8 cellular contexts compared by ENCODE assay signal in the genomic region with DNA sequence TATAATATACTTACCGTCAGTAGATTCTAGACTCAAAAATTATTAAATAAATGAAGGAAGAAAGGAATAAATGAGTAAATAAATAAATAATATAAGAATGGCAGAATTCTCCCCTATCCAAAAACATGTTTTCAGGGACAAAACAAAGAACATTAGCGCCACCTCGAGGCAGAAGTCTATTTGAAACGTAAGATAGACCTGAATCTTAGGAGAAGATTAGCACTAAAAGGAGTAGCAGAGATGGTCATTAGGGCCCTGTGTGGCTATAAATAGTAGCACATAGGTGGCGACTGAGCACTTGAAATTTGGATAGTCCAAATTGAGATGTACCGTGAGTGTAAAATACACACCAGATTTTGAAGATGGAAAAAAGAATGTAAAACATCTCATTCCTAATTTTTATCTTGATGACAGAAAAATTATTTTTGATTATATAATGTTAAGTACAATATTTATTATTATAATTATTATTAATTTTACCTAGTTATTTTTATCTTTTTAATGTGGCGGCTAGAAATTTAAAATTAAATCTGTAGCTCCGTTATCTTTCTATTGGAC. TPM values are rescaled to one million over a fixed set of nuclear protein-coding genes. Genes with fewer than 3 reads are reported as not detected.
DNase-seq lines count a peak whose midpoint lies in the region; ATAC-seq and TF ChIP-seq lines count a peak whose summit lies in the region.

No MANE protein-coding gene starts in this region.

- no peaks in the 10 kb centered on the region for H3K36me3 ChIP-seq in Caco-2 (ENCODE audit: control insufficient read depth, insufficient read depth, low read length)

- no peaks in the 10 kb centered on the region for H3K4me1 ChIP-seq in Caco-2

- DNase-seq in Caco-2 (peak; percentile 69 to 73), HFFc6 (peak; percentile 71), NCI-H510A treated with DMSO at 0.1 percent for 48 hours (lab: John Stamatoyannopoulos, UW) (peak; percentile 80), epithelial cell of proximal tubule (ENCODE audit: low read depth) (no peak), type B pancreatic cell (ENCODE audit: extremely low spot score, unreplicated experiment) (no peak)
- DNase-seq in activated CD4-positive, alpha-beta T cell treated with anti-CD3 and anti-CD28 coated beads, Interleukin-2, amount 50 U/mL, for 24 hours (ENCODE audit: low read depth in 1 of 2, low spot score in 1 of 2), result peak; percentile 17 to 59

- no peaks in the 10 kb centered on the region for H3K27me3 ChIP-seq in Caco-2 (replicated peaks; ENCODE audit: control insufficient read depth, insufficient read depth, low read length)

- BruUV-seq in Caco-2 (replicated peaks; lab: Mats Ljungman, UMichigan), result no TSS peak

- no peaks in the 10 kb centered on the region for H3K4me1 Mint-ChIP-seq in Caco-2 (ENCODE audit: low read depth, unreplicated experiment)
- H3K4me1 Mint-ChIP-seq in HFFc6 (ENCODE audit: low read depth), result no peaks in the 10 kb centered on the region; the same call in 1 of the 2 replicates
- peaks cover 20% of the 10 kb centered on the region for H3K4me1 Mint-ChIP-seq in nephron
- no peaks in the 10 kb centered on the region for H3K4me1 Mint-ChIP-seq in type B pancreatic cell (ENCODE audit: unreplicated experiment)

- intact Hi-C loops in Caco-2 (cut with micrococcal nuclease; ENCODE audit: unreplicated experiment), result loop anchor here (1.0 kb wide), 2 partner anchors 137 to 350 kb away; no protein-coding TSS in a partner anchor

- H3K9me3 Mint-ChIP-seq in Caco-2 (ENCODE audit: unreplicated experiment) (no peaks in the 10 kb centered on the region), HFFc6 (no peaks in the 10 kb centered on the region), nephron (no peaks in the 10 kb centered on the region), type B pancreatic cell (no peaks in the 10 kb centered on the region)

- H3K27ac Mint-ChIP-seq in Caco-2 (ENCODE audit: unreplicated experiment) (no peak overlapping the region), HFFc6 (no peak overlapping the region), nephron (no peak overlapping the region), type B pancreatic cell (no peak overlapping the region)

- peak; percentile 43 to 49 for TF ChIP-seq CTCF in Caco-2 (IDR thresholded peaks at IDR 0.05; ENCODE audit: insufficient read depth in 1 of 2, low read depth in 1 of 2, low read length in 1 of 2, severe bottlenecking in 1 of 2, unreplicated experiment in 1 of 2)
- peak; percentile 87 for TF ChIP-seq CTCF in HFFc6 (IDR thresholded peaks at IDR 0.05)
- TF ChIP-seq CTCF in epithelial cell of proximal tubule (conservative IDR thresholded peaks at IDR 0.05; ENCODE audit: low read depth, low read length), result peak; percentile 69
- peak; percentile 66 to 77 (median 74) for TF ChIP-seq CTCF in nephron (IDR thresholded peaks at IDR 0.05; ENCODE audit: unreplicated experiment in 3 of 3)
- TF ChIP-seq CTCF in type B pancreatic cell (conservative IDR thresholded peaks at IDR 0.05), result peak; percentile 91

- H3K9me3 ChIP-seq in Caco-2, result no peaks in the 10 kb centered on the region

- H3K36me3 Mint-ChIP-seq in Caco-2 (ENCODE audit: insufficient read depth, unreplicated experiment) (no peaks in the 10 kb centered on the region), HFFc6 (ENCODE audit: low read depth) (no peaks in the 10 kb centered on the region), nephron (ENCODE audit: low read depth) (no peaks in the 10 kb centered on the region), type B pancreatic cell (no peaks in the 10 kb centered on the region)

- ATAC-seq in GM19035 (IDR thresholded peaks at IDR 0.05; ENCODE audit: unreplicated experiment), result no peak

- peaks cover 17% of the 10 kb centered on the region for H3K27me3 Mint-ChIP-seq in Caco-2 (ENCODE audit: insufficient read depth, unreplicated experiment)
- H3K27me3 Mint-ChIP-seq in HFFc6 (ENCODE audit: insufficient read depth), result peaks cover 16% of the 10 kb centered on the region
- H3K27me3 Mint-ChIP-seq in nephron (ENCODE audit: low read depth), result no peaks in the 10 kb centered on the region
- peaks cover 16% of the 10 kb centered on the region for H3K27me3 Mint-ChIP-seq in type B pancreatic cell

- no peak overlapping the region for H3K4me3 ChIP-seq in Caco-2 (ENCODE audit: low read depth, low read length)
- no peak overlapping the region for H3K4me3 ChIP-seq in epithelial cell of proximal tubule (ENCODE audit: low read depth, low read length)

- H3K4me3 Mint-ChIP-seq in Caco-2 (ENCODE audit: unreplicated experiment), result no peak overlapping the region
- H3K4me3 Mint-ChIP-seq in HFFc6, result no peak overlapping the region
- H3K4me3 Mint-ChIP-seq in nephron, result no peak overlapping the region
- H3K4me3 Mint-ChIP-seq in type B pancreatic cell, result no peak overlapping the region

- CTCF ChIA-PET in Caco-2 (lab: Charles Lee), result interaction anchor here (2.1 kb wide), 1 partner anchor 137 kb away, joined by 9 read pairs; no protein-coding TSS in a partner anchor

- POLR2A ChIA-PET in Caco-2 (lab: Charles Lee), result no interaction called here

RNA-seq across cellular contexts. Expression of gene SRD5A3, which starts 24.3 kb away (rescaled TPM):
- 22.6 and 26.9 TPM in 2 replicates for total RNA-seq in Caco-2 (2022)
- 10 to 100 TPM; 11.0 to 17.1 (median 12.2) TPM for total RNA-seq in HFFc6 (2021; fragmentation: NEBNext Ultra II Directional; extraction: Animal tissue kit (Norgen Biotek cat#: 25700))
- total RNA-seq in epithelial cell of proximal tubule, result 9.7 and 15.3 TPM in 2 replicates
- 19.8 and 25.7 TPM in 2 replicates for total RNA-seq in type B pancreatic cell (ENCODE audit: low replicate concordance)

Comparison
In these comparisons a context has a peak if more than half of its experiments do, and no peak if none do; other contexts are left out.
1. DNase-seq: peak in Caco-2 (2 of 2), HFFc6 (single experiment), NCI-H510A treated with DMSO at 0.1 percent for 48 hours (single experiment) and activated CD4-positive, alpha-beta T cell treated with anti-CD3 and anti-CD28 coated beads, Interleukin-2, amount 50 U/mL, for 24 hours (2 of 2); none in epithelial cell of proximal tubule (single experiment) and type B pancreatic cell (single experiment).
2. Peak in every context shown above with its lines, with median percentiles within 50 percentile points of each other: CTCF ChIP-seq.